8 cellular contexts compared by ENCODE assay signal in genomic region chr1:46616277-46617107, GRCh38. TPM values are rescaled to one million over a fixed set of nuclear protein-coding genes. Genes with fewer than 3 reads are reported as not detected.
A peak's percentile ranks its signal among the peaks of the same experiment; 100 is the strongest.
DNase-seq lines count a peak whose midpoint lies in the region; ATAC-seq and TF ChIP-seq lines count a peak whose summit lies in the region.

MOB3C (minus strand) TSS chr1:46616811; CDS start chr1:46613321, 3,490 bp downstream.

- peaks cover 64% of the 10 kb centered on the region for H3K4me1 Mint-ChIP-seq in activated B cell treated with CpG ODN at 0.5 μM for 24 hours

- peak within 1 kb of the TSS; percentile 87 for H3K27ac Mint-ChIP-seq in activated B cell treated with CpG ODN at 0.5 μM for 24 hours

- peaks cover 6% of the 10 kb centered on the region for H3K36me3 Mint-ChIP-seq in activated B cell treated with CpG ODN at 0.5 μM for 24 hours (ENCODE audit: low read depth)

- H3K9me3 Mint-ChIP-seq in activated B cell treated with CpG ODN at 0.5 μM for 24 hours: no peaks in the 10 kb centered on the region

- ATAC-seq in GM21529 (IDR thresholded peaks at IDR 0.05; ENCODE audit: unreplicated experiment): peak; percentile 76
- peak; percentile 89 for ATAC-seq in activated B cell treated with CpG ODN at 0.5 μM for 24 hours (ENCODE audit: low read depth)

- intact Hi-C loops in activated B cell treated with CpG ODN at 0.5 μM for 24 hours (cut with micrococcal nuclease): loop anchor here (1.0 to 10.0 kb wide), 4 partner anchors 12 to 312 kb away; partner anchors contain the start of genes ATPAF1, EFCAB14, LRRC41 and MKNK1

- H3K27me3 Mint-ChIP-seq in activated B cell treated with CpG ODN at 0.5 μM for 24 hours: no peaks in the 10 kb centered on the region

- CTCF ChIA-PET in activated B cell treated with CpG ODN at 0.5 μM for 24 hours (lab: Charles Lee): interaction anchor here (1.1 kb wide), 1 partner anchor 12 kb away, joined by 3 read pairs; the partner anchor contains the start of gene MKNK1

- POLR2A ChIA-PET in activated B cell treated with CpG ODN at 0.5 μM for 24 hours (lab: Charles Lee): interaction anchor here (0.6 to 7.5 kb wide), 3 partner anchors 12 to 413 kb away, joined by 3 to 108 read pairs (median 5); partner anchors contain the start of genes EFCAB14, LURAP1 and MKNK1

- DNase-seq in DMS79 treated with DMSO at 0.1 percent for 48 hours (lab: John Stamatoyannopoulos, UW) (peak; percentile 45), KG1 (lab: John Stamatoyannopoulos, UW) (peak; percentile 31), activated B cell treated with CpG ODN at 0.5 μM for 24 hours (peak; percentile 62), islet precursor cell (peak; percentile 74), NCI-H187 (lab: John Stamatoyannopoulos, UW) (no peak)
- peak; percentile 56 for DNase-seq in central memory CD4-positive, alpha-beta T cell
- peak; percentile 36 to 60 (median 41) for DNase-seq in stimulated activated CD4-positive, alpha-beta T cell treated with anti-CD3 and anti-CD28 coated beads, Interleukin-12 subunit alpha, Interleukin-12 subunit beta, amount 100 ng/mL, for 48 hours (ENCODE audit: low read depth in 2 of 3, low spot score in 1 of 3)

- no peak for TF ChIP-seq CTCF in activated B cell treated with CpG ODN at 0.5 μM for 24 hours (IDR thresholded peaks at IDR 0.05)

- peak within 1 kb of the TSS; percentile 92 for H3K4me3 Mint-ChIP-seq in activated B cell treated with CpG ODN at 0.5 μM for 24 hours

RNA-seq across cellular contexts. Expression of gene MOB3C, which starts in this region (rescaled TPM):
- total RNA-seq in activated B cell treated with CpG ODN at 0.5 μM for 24 hours: 9.7 and 10.7 TPM in 2 replicates

Comparison
In these comparisons a context has a peak if more than half of its experiments do, and no peak if none do; other contexts are left out.
1. DNase-seq: peak in DMS79 treated with DMSO at 0.1 percent for 48 hours (single experiment), KG1 (single experiment), activated B cell treated with CpG ODN at 0.5 μM for 24 hours (single experiment), central memory CD4-positive, alpha-beta T cell (single experiment), islet precursor cell (single experiment) and stimulated activated CD4-positive, alpha-beta T cell treated with anti-CD3 and anti-CD28 coated beads, Interleukin-12 subunit alpha, Interleukin-12 subunit beta, amount 100 ng/mL, for 48 hours (3 of 3); none in NCI-H187 (0 of 2).